ENCODE assay signal across 11 cellular contexts in genomic region chr2:177246000-177246399, GRCh38. TPM values are rescaled to one million over a fixed set of nuclear protein-coding genes. Genes with fewer than 3 reads are reported as not detected.
A peak's percentile ranks its signal among the peaks of the same experiment; 100 is the strongest.
DNase-seq lines count a peak whose midpoint lies in the region; ATAC-seq and TF ChIP-seq lines count a peak whose summit lies in the region.
"Had no signal": no experiment of that assay in that cellular context is flagged by ENCODE, and none has a peak within 500 bp of the region (broad histone marks: within the 10 kb centered on the region; RNA-seq: fewer than 3 reads in every experiment).

No MANE protein-coding gene starts in this region.

- H4K8ac ChIP-seq in H9 (replicated peaks; ENCODE audit: insufficient read length, low read depth, low read length): no peak overlapping the region

- H4K91ac ChIP-seq in H9 (ENCODE audit: insufficient read length, low read depth, low read length): no peak overlapping the region

- no peak for TF ChIP-seq EP300 in esophagus muscularis mucosa (IDR thresholded peaks at IDR 0.05)

- no peak overlapping the region for H3K23ac ChIP-seq in H9 (ENCODE audit: insufficient read length, low read depth, low read length)

- no peaks in the 10 kb centered on the region for H3K23me2 ChIP-seq in H9 (ENCODE audit: insufficient read length, low read depth, low read length, poor library complexity, severe bottlenecking)

- H3K56ac ChIP-seq in H9 (ENCODE audit: insufficient read length, low read depth, low read length): no peak overlapping the region

- peaks cover 29% of the 10 kb centered on the region for H3K79me2 ChIP-seq in H9 (ENCODE audit: insufficient read depth, low read length)

- H2AK5ac ChIP-seq in H9 (ENCODE audit: insufficient read length, low read length): no peak overlapping the region

- H3K79me1 ChIP-seq in H9 (ENCODE audit: insufficient read depth, low read depth, low read length, poor library complexity, severe bottlenecking): no peaks in the 10 kb centered on the region

- peaks cover 10% of the 10 kb centered on the region; the same call in 1 of the 2 replicates for H3K4me1 ChIP-seq in H9 (ENCODE audit: insufficient read depth, low read length)
- H3K4me1 ChIP-seq in esophagus muscularis mucosa: peaks cover 94 to 100% (median 97%) of the 10 kb centered on the region in 4 donors
- H3K4me1 ChIP-seq in gastrocnemius medialis: peaks cover 90 to 92% of the 10 kb centered on the region in 2 donors

- in situ Hi-C loops in gastrocnemius medialis (cut with MboI; ENCODE audit: low sequenced_read_pairs in 4 of 4) (no loop called here), ACHN (cut with HindIII; ENCODE audit: low pct_ligation_motif_present, low pct_unique_long_range_greater_than_20kb, low sequenced_read_pairs) (no loop called here), GM13977 (cut with MboI; ENCODE audit: low pct_unique_long_range_greater_than_20kb, low sequenced_read_pairs, unreplicated experiment) (no loop called here)

- no peaks in the 10 kb centered on the region; a peak in 3 of 7 replicates for H3K36me3 Mint-ChIP-seq in H9 (ENCODE audit: insufficient read depth in 1 of 3, low read depth in 3 of 3)

- H3K4me1 Mint-ChIP-seq in H9: peaks cover 47 to 50% of the 10 kb centered on the region in 2 experiments

- ATAC-seq in gastrocnemius medialis: no peak
- ATAC-seq in HG02981 (IDR thresholded peaks at IDR 0.05; ENCODE audit: unreplicated experiment): no peak

- no peak overlapping the region for H4K5ac ChIP-seq in H9 (ENCODE audit: insufficient read length, low read depth, low read length)

- H3T11ph ChIP-seq in H9 (ENCODE audit: low read length): no peak overlapping the region

- H3K4me3 ChIP-seq in esophagus muscularis mucosa: no peak overlapping the region
- peak overlapping the region in 1 of 4 donors; percentile 6 for H3K4me3 ChIP-seq in gastrocnemius medialis
- H3K4me3 ChIP-seq: mucosa of descending colon had no signal

- intact Hi-C loops in esophagus muscularis mucosa (cut with DNase I) (no loop called here), gastrocnemius medialis (cut with DNase I; ENCODE audit: low total_unique reads) (no loop called here)

- H3K36me3 ChIP-seq in esophagus muscularis mucosa (no peaks in the 10 kb centered on the region), gastrocnemius medialis (no peaks in the 10 kb centered on the region)

- no peak overlapping the region for H3K4ac ChIP-seq in H9 (ENCODE audit: low read depth, low read length)

- H3K4me3 Mint-ChIP-seq in H9: no peak overlapping the region

- no peak overlapping the region for H2BK12ac ChIP-seq in H9 (ENCODE audit: insufficient read length, low read depth, low read length)

- DNase-seq in H9: no peak
- peak; percentile 52 for DNase-seq in RPMI7951 (ENCODE audit: low read depth)
- no peak for DNase-seq in esophagus muscularis mucosa (ENCODE audit: extremely low spot score)
- no peak for DNase-seq in gastrocnemius medialis
- no peak for DNase-seq in ACHN
- DNase-seq in GM13977 (ENCODE audit: low spot score): no peak
- no peak for DNase-seq in NCI-H1105 (lab: John Stamatoyannopoulos, UW)
- DNase-seq: mucosa of descending colon, NCI-H510A, T-helper 2 cell had no signal

- no peak overlapping the region for H3K14ac ChIP-seq in H9 (ENCODE audit: insufficient read depth, low read length)

- H3K27ac ChIP-seq in H9 (ENCODE audit: insufficient read length, low read depth, low read length) (no peak overlapping the region), esophagus muscularis mucosa (replicated peaks in 1 of 4) (peak overlapping the region; percentile 40 to 91 (median 83)), gastrocnemius medialis (peak overlapping the region; percentile 82 to 91 (median 85))

- no CpG with 5 or more reads among the region's 3 CpGs for WGBS in H9 (ENCODE audit: extremely low coverage, insufficient read length, low lambda C conversion rate)
- WGBS in esophagus muscularis mucosa: 39% methylated on average over 3 of the region's 3 CpGs

- H3K9me3 ChIP-seq in H9 (ENCODE audit: control insufficient read depth, low read depth, low read length): no peaks in the 10 kb centered on the region
- H3K9me3 ChIP-seq in esophagus muscularis mucosa: no peaks in the 10 kb centered on the region
- H3K9me3 ChIP-seq in gastrocnemius medialis: no peaks in the 10 kb centered on the region
- H3K9me3 ChIP-seq: mucosa of descending colon had no signal

- no peaks in the 10 kb centered on the region for H3K27me3 Mint-ChIP-seq in H9 (ENCODE audit: low read depth)

- H2AFZ ChIP-seq in H9 (ENCODE audit: low read length): no peak overlapping the region

- H3K9ac ChIP-seq in H9 (ENCODE audit: extremely low read depth, insufficient read length, low read length): no peak overlapping the region

- no peaks in the 10 kb centered on the region for H3K27me3 ChIP-seq in H9 (ENCODE audit: insufficient read depth, low read length)
- H3K27me3 ChIP-seq in esophagus muscularis mucosa: no peaks in the 10 kb centered on the region
- H3K27me3 ChIP-seq in gastrocnemius medialis: no peaks in the 10 kb centered on the region

- no peak overlapping the region for H2BK15ac ChIP-seq in H9 (ENCODE audit: low read depth, low read length)

- H3K18ac ChIP-seq in H9 (ENCODE audit: insufficient read length, low read depth, low read length): no peak overlapping the region

- TF ChIP-seq CTCF in H9 (conservative IDR thresholded peaks at IDR 0.05) (no peak), esophagus muscularis mucosa (IDR thresholded peaks at IDR 0.05) (no peak), gastrocnemius medialis (IDR thresholded peaks at IDR 0.05 in 4 of 5, conservative IDR thresholded peaks at IDR 0.05 in 1 of 5) (no peak), GM13977 (IDR thresholded peaks at IDR 0.05; ENCODE audit: extremely low read depth, insufficient read depth, missing control alignments) (no peak)

- peak overlapping the region in 2 of 3 experiments; percentile 85 to 86; a peak in 4 of 7 replicates for H3K27ac Mint-ChIP-seq in H9

- no peak overlapping the region for H3K4me2 ChIP-seq in H9 (ENCODE audit: insufficient read depth, insufficient read length, low read length)

- H2BK5ac ChIP-seq in H9 (ENCODE audit: insufficient read length, low read length): no peak overlapping the region

- no peak overlapping the region for H2BK20ac ChIP-seq in H9 (ENCODE audit: low read depth, low read length, poor library complexity, severe bottlenecking)

- TF ChIP-seq POLR2A in esophagus muscularis mucosa (IDR thresholded peaks at IDR 0.05; ENCODE audit: low read depth) (no peak), gastrocnemius medialis (IDR thresholded peaks at IDR 0.05) (no peak)

- H3K9me3 Mint-ChIP-seq in H9: no peaks in the 10 kb centered on the region

- peaks cover 2% of the 10 kb centered on the region for H4K20me1 ChIP-seq in H9 (ENCODE audit: control insufficient read depth, insufficient read depth, insufficient read length)

- no peak overlapping the region for H2BK120ac ChIP-seq in H9 (ENCODE audit: low read depth, low read length, poor library complexity, severe bottlenecking)

RNA-seq across cellular contexts. Expression of gene NFE2L2, which starts 18.5 kb away (rescaled TPM):
- 40.6 and 42.5 TPM in 2 replicates for total RNA-seq in H9 (2021)
- total RNA-seq in RPMI7951 (2014; rRNA removed; shearing (Covaris generic)): 64.9 and 85.1 TPM in 2 replicates
- 100 to 1,000 TPM in 1 of 4 donors, 10 to 100 TPM in 3; 62.0 to 115 (median 72.3) TPM for total RNA-seq in esophagus muscularis mucosa
- 10 to 100 TPM; 33.0 to 93.3 (median 59.1) TPM for total RNA-seq in gastrocnemius medialis

RNA-seq across cellular contexts. Expression of gene HNRNPA3, which starts 33.4 kb away (rescaled TPM):
- total RNA-seq in H9 (2021) (405 and 419 TPM in 2 replicates), esophagus muscularis mucosa (10 to 100 TPM; 59.2 to 72.3 (median 64.3) TPM), gastrocnemius medialis (10 to 100 TPM; 16.1 to 32.2 (median 22.4) TPM)
- 47.2 and 54.2 TPM in 2 replicates for total RNA-seq in RPMI7951 (2014; rRNA removed; shearing (Covaris generic))
